8 cellular contexts compared by ENCODE assay signal in genomic region chr5:160260881-160261815, GRCh38. TPM values are rescaled to one million over a fixed set of nuclear protein-coding genes. Genes with fewer than 3 reads are reported as not detected.
A peak's percentile ranks its signal among the peaks of the same experiment; 100 is the strongest.
DNase-seq lines count a peak whose midpoint lies in the region; ATAC-seq, FAIRE-seq and TF ChIP-seq lines count a peak whose summit lies in the region.

No MANE protein-coding gene starts in this region.

- ATAC-seq in GM19397 (IDR thresholded peaks at IDR 0.05; ENCODE audit: unreplicated experiment), result peak; percentile 70

- DNase-seq in Kasumi-1 (lab: John Stamatoyannopoulos, UW) (peak; percentile 94 to 95), fibroblast of mammary gland (ENCODE audit: low read depth) (peak; percentile 24), retina (peak; percentile 71), D721Med (ENCODE audit: insufficient read length, low spot score) (no peak), DMS 273 treated with DMSO at 0.1 percent for 48 hours (lab: John Stamatoyannopoulos, UW) (no peak), pons (ENCODE audit: low spot score) (no peak)
- DNase-seq in activated CD4-positive, alpha-beta memory T cell treated with anti-CD3 and anti-CD28 coated beads for 36 hours, result no peak

- FAIRE-seq in D721Med (lab: Jason Lieb, UNC), result no peak

- H3K9me3 Mint-ChIP-seq in activated CD4-positive, alpha-beta memory T cell treated with anti-CD3 and anti-CD28 coated beads for 36 hours, result no peaks in the 10 kb centered on the region

- CTCF ChIA-PET in activated CD4-positive, alpha-beta memory T cell treated with anti-CD3 and anti-CD28 coated beads for 36 hours (lab: Charles Lee), result no interaction called here

- POLR2A ChIA-PET in activated CD4-positive, alpha-beta memory T cell treated with anti-CD3 and anti-CD28 coated beads for 36 hours (lab: Charles Lee), result no interaction called here

- H3K27ac Mint-ChIP-seq in activated CD4-positive, alpha-beta memory T cell treated with anti-CD3 and anti-CD28 coated beads for 36 hours, result no peak overlapping the region

- no peaks in the 10 kb centered on the region for H3K4me1 Mint-ChIP-seq in activated CD4-positive, alpha-beta memory T cell treated with anti-CD3 and anti-CD28 coated beads for 36 hours (ENCODE audit: low read depth)

- no peaks in the 10 kb centered on the region for H3K36me3 Mint-ChIP-seq in activated CD4-positive, alpha-beta memory T cell treated with anti-CD3 and anti-CD28 coated beads for 36 hours

- intact Hi-C loops in activated CD4-positive, alpha-beta memory T cell treated with anti-CD3 and anti-CD28 coated beads for 36 hours (cut with micrococcal nuclease), result no loop called here

- peaks cover 7% of the 10 kb centered on the region for H3K27me3 Mint-ChIP-seq in activated CD4-positive, alpha-beta memory T cell treated with anti-CD3 and anti-CD28 coated beads for 36 hours

- H3K4me3 Mint-ChIP-seq in activated CD4-positive, alpha-beta memory T cell treated with anti-CD3 and anti-CD28 coated beads for 36 hours, result no peak overlapping the region

- H3K4me3 ChIP-seq in fibroblast of mammary gland (ENCODE audit: control insufficient read depth, low read depth, low read length), result no peak overlapping the region

- TF ChIP-seq CTCF in fibroblast of mammary gland (conservative IDR thresholded peaks at IDR 0.05; ENCODE audit: control insufficient read depth, insufficient read depth, low read depth, low read length) (no peak), D721Med (IDR thresholded peaks at IDR 0.05; ENCODE audit: insufficient read depth, missing control alignments) (no peak)

RNA-seq across cellular contexts. Expression of gene FABP6, which starts 31.8 kb away (rescaled TPM):
- not detected for total RNA-seq in activated CD4-positive, alpha-beta memory T cell treated with anti-CD3 and anti-CD28 coated beads for 36 hours

RNA-seq across cellular contexts. Expression of gene CCNJL, which starts 51.2 kb away (rescaled TPM):
- not detected for total RNA-seq in activated CD4-positive, alpha-beta memory T cell treated with anti-CD3 and anti-CD28 coated beads for 36 hours

Comparison
In these comparisons a context has a peak if more than half of its experiments do, and no peak if none do; other contexts are left out.
1. DNase-seq: peak in Kasumi-1 (2 of 2), fibroblast of mammary gland (single experiment) and retina (single experiment); none in D721Med (single experiment), DMS 273 treated with DMSO at 0.1 percent for 48 hours (single experiment), pons (single experiment) and activated CD4-positive, alpha-beta memory T cell treated with anti-CD3 and anti-CD28 coated beads for 36 hours (single experiment).